ENCODE assay signal across 1 cellular context in the genomic region with DNA sequence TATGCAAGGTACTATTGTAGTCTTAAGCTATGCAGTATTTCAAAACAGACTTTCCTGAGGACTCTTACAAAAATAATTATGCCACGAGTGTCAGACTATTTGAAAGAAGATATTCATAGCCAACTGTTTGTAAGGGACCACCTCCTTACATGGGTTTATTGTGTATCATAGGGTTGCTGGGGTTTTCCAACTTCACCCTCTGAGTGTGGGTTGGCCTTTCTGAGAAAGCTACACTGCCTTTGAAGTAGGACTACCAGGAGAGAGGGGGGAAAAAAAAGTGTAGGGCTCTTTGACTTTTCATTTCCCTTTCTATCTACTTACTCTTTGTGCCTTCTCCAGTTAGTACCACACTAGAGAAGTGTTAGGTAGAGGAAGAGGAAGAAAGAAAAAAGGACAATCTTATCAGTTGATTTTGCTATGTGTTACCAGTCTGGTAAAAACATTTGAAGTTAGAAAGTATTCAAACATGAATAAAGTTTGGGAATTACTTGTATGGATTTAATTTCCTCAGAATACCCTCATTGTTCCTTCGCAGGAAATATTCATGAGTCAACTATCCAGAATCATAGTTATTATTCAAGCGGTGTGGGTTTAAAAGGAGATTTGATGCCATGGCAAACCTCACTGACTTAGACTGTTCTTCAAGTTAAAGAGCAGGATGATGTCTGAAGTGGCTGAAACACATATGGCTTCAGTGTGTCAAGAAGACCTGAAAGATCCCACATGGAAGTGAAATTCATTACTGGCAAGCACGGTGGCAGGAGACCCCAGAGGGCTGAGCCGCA.
TF ChIP-seq lines count a peak whose summit lies in the region.

No MANE protein-coding gene starts in this region.

TF ChIP-seq in GM12878, 131 proteins besides CTCF, POLR2A, EP300 and RAD21 (continued from another document):
- TF ChIP-seq, protein P1, sequence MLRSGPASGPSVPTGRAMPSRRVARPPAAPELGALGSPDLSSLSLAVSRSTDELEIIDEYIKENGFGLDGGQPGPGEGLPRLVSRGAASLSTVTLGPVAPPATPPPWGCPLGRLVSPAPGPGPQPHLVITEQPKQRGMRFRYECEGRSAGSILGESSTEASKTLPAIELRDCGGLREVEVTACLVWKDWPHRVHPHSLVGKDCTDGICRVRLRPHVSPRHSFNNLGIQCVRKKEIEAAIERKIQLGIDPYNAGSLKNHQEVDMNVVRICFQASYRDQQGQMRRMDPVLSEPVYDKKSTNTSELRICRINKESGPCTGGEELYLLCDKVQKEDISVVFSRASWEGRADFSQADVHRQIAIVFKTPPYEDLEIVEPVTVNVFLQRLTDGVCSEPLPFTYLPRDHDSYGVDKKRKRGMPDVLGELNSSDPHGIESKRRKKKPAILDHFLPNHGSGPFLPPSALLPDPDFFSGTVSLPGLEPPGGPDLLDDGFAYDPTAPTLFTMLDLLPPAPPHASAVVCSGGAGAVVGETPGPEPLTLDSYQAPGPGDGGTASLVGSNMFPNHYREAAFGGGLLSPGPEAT (IDR thresholded peaks at IDR 0.05; ENCODE audit: low read depth), result peak; percentile 34; the same call in 1 of the 2 replicates
